Comparison of ENCODE assay signal across 26 cellular contexts in the genomic region with DNA sequence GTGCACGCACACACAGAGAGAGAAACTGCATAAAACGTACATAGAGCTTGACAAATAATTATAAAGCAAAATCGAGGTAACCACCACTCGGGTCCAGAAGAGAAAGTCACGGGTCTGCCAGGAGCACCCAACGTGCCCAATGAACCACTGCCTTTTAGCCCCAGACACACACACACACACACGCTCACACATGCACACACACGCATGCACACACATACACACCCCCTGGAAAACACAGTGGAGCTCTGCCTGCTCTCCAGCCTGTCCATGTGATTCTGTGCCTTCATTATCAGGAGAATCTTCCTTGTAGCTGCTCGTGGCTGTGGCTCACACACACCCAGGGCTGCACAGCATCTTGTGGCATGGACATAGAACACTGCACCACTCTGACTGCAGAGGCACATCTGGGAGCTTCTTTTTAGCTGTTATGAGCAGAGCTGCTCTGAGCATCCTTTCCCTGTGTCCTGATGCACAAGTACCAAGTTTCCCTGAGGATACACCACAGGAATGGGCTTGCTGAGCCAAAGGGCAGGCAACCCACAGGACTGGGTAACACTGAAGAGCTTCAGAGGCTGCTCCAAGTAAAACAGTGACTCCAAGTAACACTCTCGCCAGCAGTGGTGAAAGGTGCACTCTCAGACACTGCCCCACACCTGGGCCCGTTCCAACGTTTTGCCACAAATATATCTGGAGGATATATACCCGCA. TPM values are rescaled to one million over a fixed set of nuclear protein-coding genes. Genes with fewer than 3 reads are reported as not detected.
DNase-seq lines count a peak whose midpoint lies in the region; ATAC-seq and TF ChIP-seq lines count a peak whose summit lies in the region.
"Had no signal": no experiment of that assay in that cellular context is flagged by ENCODE, and none has a peak within 500 bp of the region (broad histone marks: within the 10 kb centered on the region; RNA-seq: fewer than 3 reads in every experiment).

No MANE protein-coding gene starts in this region.

- no peaks in the 10 kb centered on the region for H4K20me1 ChIP-seq in OCI-LY7 (ENCODE audit: insufficient read depth, low read length)

- H3K27me3 ChIP-seq in CD4-positive, alpha-beta memory T cell (ENCODE audit: insufficient read depth, low read length) = no peaks in the 10 kb centered on the region
- H3K27me3 ChIP-seq in prostate gland (replicated peaks; ENCODE audit: insufficient read depth) = no peaks in the 10 kb centered on the region
- H3K27me3 ChIP-seq: esophagus muscularis mucosa, heart left ventricle, neutrophil, right lobe of liver, tibial artery had no signal

- no peak overlapping the region; the same call in 1 of the 2 replicates for H2AFZ ChIP-seq in OCI-LY7 (ENCODE audit: low read length)

- H3K4me1 Mint-ChIP-seq in CD4-positive, alpha-beta memory T cell = peaks cover 8 to 21% (median 12%) of the 10 kb centered on the region in 4 donors
- H3K4me1 Mint-ChIP-seq in natural killer cell treated with Interleukin-12 subunit alpha and Interleukin-12 subunit beta and Interleukin-15 and Interleukin-18, amount 100 ng/mL, for 72 hours (ENCODE audit: low read depth in 2 of 2) = peaks cover 6% of the 10 kb centered on the region in 2 donors
- H3K4me1 Mint-ChIP-seq: B cell had no signal

- no peaks in the 10 kb centered on the region for H3K9me2 ChIP-seq in OCI-LY7 (ENCODE audit: insufficient read depth, low read length)

- ATAC-seq in natural killer cell treated with Interleukin-12 subunit alpha and Interleukin-12 subunit beta and Interleukin-15 and Interleukin-18, amount 100 ng/mL, for 72 hours = peak; percentile 27 to 48
- ATAC-seq: heart left ventricle, left ventricle myocardium superior, right lobe of liver had no signal

- DNase-seq in CD4-positive, alpha-beta memory T cell = no peak
- peak; percentile 41 for DNase-seq in OCI-LY7 (ENCODE audit: low spot score)
- DNase-seq in astrocyte of the hippocampus (ENCODE audit: low read depth, low spot score) = peak; percentile 38
- DNase-seq in natural killer cell treated with Interleukin-12 subunit alpha and Interleukin-12 subunit beta and Interleukin-15 and Interleukin-18, amount 100 ng/mL, for 72 hours (ENCODE audit: low spot score) = no peak
- DNase-seq in GM13976 (ENCODE audit: low spot score) = no peak
- no peak for DNase-seq in GM10266 (ENCODE audit: extremely low spot score)
- DNase-seq in posterior cingulate gyrus = no peak
- DNase-seq in prostate gland (ENCODE audit: low spot score) = no peak
- DNase-seq: activated CD4-positive, alpha-beta T cell treated with anti-CD3 and anti-CD28 coated beads for 48 hours; activated effector memory CD4-positive, alpha-beta T cell treated with Interleukin-2 at 50 U/mL for 16 hours; activated T-cell treated with anti-CD3 and anti-CD28 coated beads, Interleukin-2, amount 50 U/mL, for 1 hour; foreskin fibroblast; heart left ventricle; left ventricle myocardium superior; NCI-H2029; NCI-H510A treated with DMSO at 0.1 percent for 48 hours; right lobe of liver; stimulated activated CD4-positive, alpha-beta T cell treated with anti-CD3 and anti-CD28 coated beads, Interleukin-4, amount 100 ng/mL, for 1 hour; tibial artery had no signal

- H3K36me3 ChIP-seq in CD4-positive, alpha-beta memory T cell (ENCODE audit: insufficient read depth, low read length) = no peaks in the 10 kb centered on the region
- H3K36me3 ChIP-seq in OCI-LY7 (ENCODE audit: insufficient read depth, low read length) = peaks cover 4% of the 10 kb centered on the region
- H3K36me3 ChIP-seq in prostate gland = no peaks in the 10 kb centered on the region
- H3K36me3 ChIP-seq: right lobe of liver had no signal

- H3K27ac Mint-ChIP-seq in CD4-positive, alpha-beta memory T cell = peak overlapping the region in 4 of 7 donors; percentile 12 to 84 (median 56)
- no peak overlapping the region for H3K27ac Mint-ChIP-seq in natural killer cell treated with Interleukin-12 subunit alpha and Interleukin-12 subunit beta and Interleukin-15 and Interleukin-18, amount 100 ng/mL, for 72 hours
- H3K27ac Mint-ChIP-seq: activated naive CD4-positive, alpha-beta T cell treated with anti-CD3 and anti-CD28 coated beads, Interleukin-2, amount 50 U/mL, for 72 hours; B cell; progenitor cell of endocrine pancreas; T-helper 2 cell treated with Interferon-gamma antibody and Interleukin-4, amounts not matched to agents 5 μg/mL and 100 μg/mL, for 36 hours had no signal

- no peak for TF ChIP-seq POLR2A in prostate gland (IDR thresholded peaks at IDR 0.05)

- no peaks in the 10 kb centered on the region for H3K9me3 ChIP-seq in CD4-positive, alpha-beta memory T cell (ENCODE audit: control insufficient read depth in 1 of 2, low read length in 2 of 2)
- H3K9me3 ChIP-seq in OCI-LY7 (ENCODE audit: low read length) = no peaks in the 10 kb centered on the region
- no peaks in the 10 kb centered on the region for H3K9me3 ChIP-seq in prostate gland
- H3K9me3 ChIP-seq: esophagus muscularis mucosa, neutrophil, right lobe of liver had no signal

- H3K4me3 ChIP-seq in CD4-positive, alpha-beta memory T cell (ENCODE audit: low read length in 2 of 2) = no peak overlapping the region
- H3K4me3 ChIP-seq in OCI-LY7 (ENCODE audit: low read depth, low read length, poor library complexity, severe bottlenecking) = peak overlapping the region; percentile 31
- no peak overlapping the region for H3K4me3 ChIP-seq in prostate gland
- H3K4me3 ChIP-seq: esophagus muscularis mucosa, heart left ventricle, right lobe of liver, tibial artery had no signal

- no peaks in the 10 kb centered on the region for H3K79me2 ChIP-seq in OCI-LY7 (ENCODE audit: insufficient read depth, low read depth, low read length)

- H3K4me2 ChIP-seq in OCI-LY7 (ENCODE audit: low read length) = peak overlapping the region; percentile 72
- H3K4me2 ChIP-seq: KMS-11 had no signal

- in situ Hi-C loops in GM13976 (cut with MboI; ENCODE audit: low sequenced_read_pairs, unreplicated experiment) = no loop called here

- WGBS in prostate gland = 77% methylated on average over 13 of the region's 13 CpGs

- CTCF ChIA-PET in CD4-positive, alpha-beta memory T cell (lab: Charles Lee; ENCODE audit: partially characterized antibody) = no interaction called here
- CTCF ChIA-PET in OCI-LY7 (lab: Charles Lee; ENCODE audit: unreplicated experiment) = interaction anchor here (0.5 kb wide), 1 partner anchor 59 kb away, joined by 6 read pairs; a partner anchor contains a TSS

- H3K27me3 Mint-ChIP-seq in CD4-positive, alpha-beta memory T cell = no peaks in the 10 kb centered on the region
- no peaks in the 10 kb centered on the region for H3K27me3 Mint-ChIP-seq in natural killer cell treated with Interleukin-12 subunit alpha and Interleukin-12 subunit beta and Interleukin-15 and Interleukin-18, amount 100 ng/mL, for 72 hours
- H3K27me3 Mint-ChIP-seq: B cell, progenitor cell of endocrine pancreas had no signal

- TF ChIP-seq CTCF in OCI-LY7 (conservative IDR thresholded peaks at IDR 0.05; ENCODE audit: low read length) = no peak
- TF ChIP-seq CTCF in GM13976 (IDR thresholded peaks at IDR 0.05; ENCODE audit: borderline replicate concordance, control extremely low read depth, extremely low read depth, insufficient read depth, missing control alignments) = no peak
- no peak for TF ChIP-seq CTCF in GM10266 (IDR thresholded peaks at IDR 0.05; ENCODE audit: control insufficient read depth, insufficient read depth, low read depth, missing control alignments)
- no peak for TF ChIP-seq CTCF in prostate gland (IDR thresholded peaks at IDR 0.05)

- POLR2A ChIA-PET in CD4-positive, alpha-beta memory T cell (lab: Charles Lee; ENCODE audit: partially characterized antibody) = no interaction called here
- POLR2A ChIA-PET in OCI-LY7 (lab: Charles Lee) = interaction anchor here (1.1 kb wide), 1 partner anchor 41 kb away, joined by 3 read pairs; no protein-coding TSS in a partner anchor

- no peaks in the 10 kb centered on the region for H3K4me1 ChIP-seq in CD4-positive, alpha-beta memory T cell (ENCODE audit: insufficient read depth, low read length)
- H3K4me1 ChIP-seq in OCI-LY7 (ENCODE audit: insufficient read depth, low read length, poor library complexity, severe bottlenecking) (peaks cover 23% of the 10 kb centered on the region), prostate gland (replicated peaks) (no peaks in the 10 kb centered on the region)
- H3K4me1 ChIP-seq: esophagus muscularis mucosa, heart left ventricle, right lobe of liver had no signal

- no peak overlapping the region for H3K4me3 Mint-ChIP-seq in CD4-positive, alpha-beta memory T cell
- H3K4me3 Mint-ChIP-seq in natural killer cell treated with Interleukin-12 subunit alpha and Interleukin-12 subunit beta and Interleukin-15 and Interleukin-18, amount 100 ng/mL, for 72 hours = no peak overlapping the region
- H3K4me3 Mint-ChIP-seq: B cell; T-helper 2 cell treated with Interferon-gamma antibody and Interleukin-4, amounts not matched to agents 5 μg/mL and 100 μg/mL, for 36 hours had no signal

- BruUV-seq in OCI-LY7 (replicated peaks; lab: Mats Ljungman, UMichigan) = no TSS peak

- intact Hi-C loops in CD4-positive, alpha-beta memory T cell (cut with micrococcal nuclease) = loop anchor here (5.0 kb wide), 1 partner anchor 211 kb away; a partner anchor contains a TSS
- intact Hi-C loops in OCI-LY7 (cut with micrococcal nuclease; ENCODE audit: unreplicated experiment) = no loop called here
- intact Hi-C loops in posterior cingulate gyrus (cut with DNase I) = no loop called here
- intact Hi-C loops in prostate gland (cut with DNase I) = no loop called here

- H3K36me3 Mint-ChIP-seq in CD4-positive, alpha-beta memory T cell = peaks cover 54 to 67% of the 10 kb centered on the region in 2 donors
- H3K36me3 Mint-ChIP-seq in natural killer cell treated with Interleukin-12 subunit alpha and Interleukin-12 subunit beta and Interleukin-15 and Interleukin-18, amount 100 ng/mL, for 72 hours = peaks cover 25% of the 10 kb centered on the region

- no peak overlapping the region for H3K27ac ChIP-seq in CD4-positive, alpha-beta memory T cell (ENCODE audit: low read depth, low read length)
- H3K27ac ChIP-seq in OCI-LY7 (ENCODE audit: low read depth, low read length, poor library complexity, severe bottlenecking) (peak overlapping the region; percentile 81), prostate gland (no peak overlapping the region)
- H3K27ac ChIP-seq: esophagus muscularis mucosa, heart left ventricle, KMS-11, neutrophil, right lobe of liver, tibial artery had no signal

- peaks cover 0 to 12% (median 9%) of the 10 kb centered on the region in 8 donors for H3K9me3 Mint-ChIP-seq in CD4-positive, alpha-beta memory T cell
- H3K9me3 Mint-ChIP-seq in natural killer cell treated with Interleukin-12 subunit alpha and Interleukin-12 subunit beta and Interleukin-15 and Interleukin-18, amount 100 ng/mL, for 72 hours = peaks cover 10% of the 10 kb centered on the region

RNA-seq across cellular contexts. Expression of a gene that starts 58.9 kb away (rescaled TPM):
- 10 to 100 TPM; 40.6 to 51.7 TPM for total RNA-seq in CD4-positive, alpha-beta memory T cell
- 1 to 10 TPM in 1 of 2 donors, under 1 TPM in 1; 0.76 to 4.4 TPM for polyA plus RNA-seq in CD4-positive, alpha-beta memory T cell
- total RNA-seq in OCI-LY7 (2014; rRNA removed; shearing (Covaris generic)) = 20.1 and 30.4 TPM in 2 replicates
- 33.0 and 39.2 TPM in 2 replicates for total RNA-seq in OCI-LY7 (2022)
- 10 to 100 TPM; 23.4 to 25.5 TPM for total RNA-seq in natural killer cell treated with Interleukin-12 subunit alpha and Interleukin-12 subunit beta and Interleukin-15 and Interleukin-18, amount 100 ng/mL, for 72 hours
- total RNA-seq in prostate gland = 10 to 100 TPM; 28.3 to 86.6 TPM

Comparison
In these comparisons a context has a peak if more than half of its experiments do, and no peak if none do; other contexts are left out.
1. DNase-seq: peak in OCI-LY7 (single experiment) and astrocyte of the hippocampus (single experiment); none in CD4-positive, alpha-beta memory T cell (0 of 5), natural killer cell treated with Interleukin-12 subunit alpha and Interleukin-12 subunit beta and Interleukin-15 and Interleukin-18, amount 100 ng/mL, for 72 hours (single experiment), GM13976 (single experiment), GM10266 (single experiment), posterior cingulate gyrus (0 of 10) and prostate gland (single experiment).
2. H3K27ac Mint-ChIP-seq: peak in CD4-positive, alpha-beta memory T cell (4 of 7); none in natural killer cell treated with Interleukin-12 subunit alpha and Interleukin-12 subunit beta and Interleukin-15 and Interleukin-18, amount 100 ng/mL, for 72 hours (0 of 2).